Comparison of ENCODE assay signal across 12 cellular contexts in the genomic region with DNA sequence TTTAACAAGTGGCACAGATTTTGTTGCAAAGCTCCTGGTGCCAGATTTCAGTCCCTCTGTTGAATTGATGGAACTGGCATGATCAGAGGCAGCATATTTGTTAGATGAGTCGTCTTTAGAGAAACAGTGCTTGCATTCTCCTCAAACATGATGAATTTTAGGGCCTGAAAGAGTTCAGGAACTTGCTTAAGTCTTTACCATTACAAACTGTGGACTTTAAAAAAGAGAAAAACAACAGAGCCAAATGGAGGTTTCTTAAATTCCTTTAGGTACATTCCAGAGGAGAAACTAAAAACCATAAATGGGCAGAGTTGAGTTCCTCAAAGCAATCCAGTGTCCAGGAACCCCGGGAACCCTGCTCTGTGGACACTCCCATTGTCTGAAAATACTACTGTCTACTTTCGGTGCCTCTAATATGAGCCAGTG. TPM values are rescaled to one million over a fixed set of nuclear protein-coding genes. Genes with fewer than 3 reads are reported as not detected.
A peak's percentile ranks its signal among the peaks of the same experiment; 100 is the strongest.
DNase-seq lines count a peak whose midpoint lies in the region; ATAC-seq, FAIRE-seq and TF ChIP-seq lines count a peak whose summit lies in the region.
"Had no signal": no experiment of that assay in that cellular context is flagged by ENCODE, and none has a peak within 500 bp of the region (broad histone marks: within the 10 kb centered on the region; RNA-seq: fewer than 3 reads in every experiment).

No MANE protein-coding gene starts in this region.

- POLR2A ChIA-PET in naive thymus-derived CD8-positive, alpha-beta T cell (lab: Charles Lee) = no interaction called here
- POLR2A ChIA-PET in activated CD4-positive, alpha-beta memory T cell treated with anti-CD3 and anti-CD28 coated beads, Interleukin-2, amount 10 ng/mL, durations not matched to agents 7 days and 5 days (lab: Charles Lee) = no interaction called here

- H3K36me3 ChIP-seq in MG63 (peaks cover 9% of the 10 kb centered on the region), mesodermal cell (ENCODE audit: control insufficient read depth, insufficient read depth, low read length) (peaks cover 31% of the 10 kb centered on the region)

- H3K4me3 Mint-ChIP-seq in naive thymus-derived CD8-positive, alpha-beta T cell = peak overlapping the region in 1 of 10 donors; percentile 1
- no peak overlapping the region for H3K4me3 Mint-ChIP-seq in activated CD4-positive, alpha-beta memory T cell treated with anti-CD3 and anti-CD28 coated beads, Interleukin-2, amount 10 ng/mL, durations not matched to agents 7 days and 5 days
- H3K4me3 Mint-ChIP-seq: CD8-positive, alpha-beta memory T cell had no signal

- DNase-seq in AG08395 (ENCODE audit: low spot score) (peak; percentile 62), MG63 (peak; percentile 52), NCI-H1048 (lab: John Stamatoyannopoulos, UW) (no peak), GM12892 (ENCODE audit: insufficient read length) (no peak)
- DNase-seq in naive thymus-derived CD8-positive, alpha-beta T cell = no peak
- DNase-seq in activated CD4-positive, alpha-beta memory T cell treated with anti-CD3 and anti-CD28 coated beads, Interleukin-2, amount 10 ng/mL, durations not matched to agents 7 days and 5 days = no peak
- DNase-seq: activated naive CD4-positive, alpha-beta T cell treated with Interleukin-2 at 50 U/mL for 16 hours; CD8-positive, alpha-beta memory T cell; NCI-H2081 treated with DMSO at 0.1 percent for 48 hours; stimulated activated CD4-positive, alpha-beta T cell treated with anti-CD3 and anti-CD28 coated beads, Interleukin-4, amount 100 ng/mL, for 1 hour had no signal

- no peaks in the 10 kb centered on the region for H3K9me3 Mint-ChIP-seq in naive thymus-derived CD8-positive, alpha-beta T cell
- no peaks in the 10 kb centered on the region for H3K9me3 Mint-ChIP-seq in activated CD4-positive, alpha-beta memory T cell treated with anti-CD3 and anti-CD28 coated beads, Interleukin-2, amount 10 ng/mL, durations not matched to agents 7 days and 5 days
- H3K9me3 Mint-ChIP-seq: CD8-positive, alpha-beta memory T cell had no signal

- H3K4me1 ChIP-seq in mesodermal cell (ENCODE audit: control insufficient read depth, insufficient read depth, low read length, poor library complexity, severe bottlenecking) = peaks cover 21% of the 10 kb centered on the region

- ATAC-seq in naive thymus-derived CD8-positive, alpha-beta T cell = no peak

- CTCF ChIA-PET in activated CD4-positive, alpha-beta memory T cell treated with anti-CD3 and anti-CD28 coated beads, Interleukin-2, amount 10 ng/mL, durations not matched to agents 7 days and 5 days (lab: Charles Lee) = no interaction called here

- peak overlapping the region; percentile 6 for H3K27ac ChIP-seq in cingulate gyrus (ENCODE audit: low read depth, low read length)
- peak overlapping the region; percentile 97 for H3K27ac ChIP-seq in mesodermal cell (ENCODE audit: low read depth, low read length, severe bottlenecking)

- peaks cover 0 to 28% (median 12%) of the 10 kb centered on the region in 3 donors for H3K36me3 Mint-ChIP-seq in naive thymus-derived CD8-positive, alpha-beta T cell
- peaks cover 15% of the 10 kb centered on the region for H3K36me3 Mint-ChIP-seq in activated CD4-positive, alpha-beta memory T cell treated with anti-CD3 and anti-CD28 coated beads, Interleukin-2, amount 10 ng/mL, durations not matched to agents 7 days and 5 days (ENCODE audit: low read depth)

- 86 to 100% methylated on average over 1 to 2 of the region's 3 CpGs for WGBS in mesodermal cell (ENCODE audit: insufficient coverage in 2 of 2), 2 experiments

- H3K4me3 ChIP-seq in MG63 = no peak overlapping the region
- H3K4me3 ChIP-seq in mesodermal cell (ENCODE audit: extremely low read depth, insufficient read depth, low read length, poor library complexity, severe bottlenecking) = no peak overlapping the region

- H3K27me3 ChIP-seq in MG63 = no peaks in the 10 kb centered on the region

- no peak for FAIRE-seq in GM12892 (lab: Jason Lieb, UNC)

- H3K9me3 ChIP-seq in MG63 = no peaks in the 10 kb centered on the region
- no peaks in the 10 kb centered on the region for H3K9me3 ChIP-seq in mesodermal cell (ENCODE audit: control insufficient read depth, low read length)

- peaks cover 15 to 46% (median 32%) of the 10 kb centered on the region in 4 donors for H3K4me1 Mint-ChIP-seq in naive thymus-derived CD8-positive, alpha-beta T cell
- H3K4me1 Mint-ChIP-seq in activated CD4-positive, alpha-beta memory T cell treated with anti-CD3 and anti-CD28 coated beads, Interleukin-2, amount 10 ng/mL, durations not matched to agents 7 days and 5 days = peaks cover 24% of the 10 kb centered on the region

- no peak for TF ChIP-seq POLR2A in GM12892 (IDR thresholded peaks at IDR 0.05; ENCODE audit: low read depth, low read length)

- no peak overlapping the region for H3K27ac Mint-ChIP-seq in naive thymus-derived CD8-positive, alpha-beta T cell
- no peak overlapping the region for H3K27ac Mint-ChIP-seq in activated CD4-positive, alpha-beta memory T cell treated with anti-CD3 and anti-CD28 coated beads, Interleukin-2, amount 10 ng/mL, durations not matched to agents 7 days and 5 days

- no peaks in the 10 kb centered on the region for H3K27me3 Mint-ChIP-seq in naive thymus-derived CD8-positive, alpha-beta T cell
- no peaks in the 10 kb centered on the region for H3K27me3 Mint-ChIP-seq in activated CD4-positive, alpha-beta memory T cell treated with anti-CD3 and anti-CD28 coated beads, Interleukin-2, amount 10 ng/mL, durations not matched to agents 7 days and 5 days
- H3K27me3 Mint-ChIP-seq: CD8-positive, alpha-beta memory T cell had no signal

RNA-seq across cellular contexts. Expression of a gene that starts 2.5 kb away (rescaled TPM):
- total RNA-seq in MG63 (2014; rRNA removed; shearing (Covaris generic); ENCODE audit: low replicate concordance) = 13.8 and 21.6 TPM in 2 replicates
- 19.0 TPM for polyA plus RNA-seq in mesodermal cell (2013, experiment 1 of 2)
- 29.9 TPM for polyA plus RNA-seq in mesodermal cell (2013, experiment 2 of 2)
- total RNA-seq in naive thymus-derived CD8-positive, alpha-beta T cell = 10 to 100 TPM; 12.5 to 13.7 TPM
- polyA plus RNA-seq in naive thymus-derived CD8-positive, alpha-beta T cell = 10 to 100 TPM; 21.8 to 25.9 (median 22.5) TPM
- total RNA-seq in activated CD4-positive, alpha-beta memory T cell treated with anti-CD3 and anti-CD28 coated beads, Interleukin-2, amount 10 ng/mL, durations not matched to agents 7 days and 5 days = 10 to 100 TPM; 18.7 to 20.3 TPM
- 27.3 TPM for polyA plus RNA-seq in GM12892 (2012; ENCODE audit: missing spikeins)

RNA-seq across cellular contexts. Expression of a gene that starts 2.6 kb away (rescaled TPM):
- 5.7 and 10.4 TPM in 2 replicates for total RNA-seq in MG63 (2014; rRNA removed; shearing (Covaris generic); ENCODE audit: low replicate concordance)
- 12.1 TPM for polyA plus RNA-seq in mesodermal cell (2013, experiment 1 of 2)
- 12.0 TPM for polyA plus RNA-seq in mesodermal cell (2013, experiment 2 of 2)
- 1 to 10 TPM; 3.2 to 3.8 TPM for total RNA-seq in naive thymus-derived CD8-positive, alpha-beta T cell
- polyA plus RNA-seq in naive thymus-derived CD8-positive, alpha-beta T cell = 1 to 10 TPM; 2.1 to 3.7 (median 2.2) TPM
- total RNA-seq in activated CD4-positive, alpha-beta memory T cell treated with anti-CD3 and anti-CD28 coated beads, Interleukin-2, amount 10 ng/mL, durations not matched to agents 7 days and 5 days = 1 to 10 TPM; 6.1 to 7.0 TPM
- 2.1 TPM for polyA plus RNA-seq in GM12892 (2012; ENCODE audit: missing spikeins)

Comparison
In these comparisons a context has a peak if more than half of its experiments do, and no peak if none do; other contexts are left out.
1. DNase-seq: peak in AG08395 (single experiment) and MG63 (single experiment); none in naive thymus-derived CD8-positive, alpha-beta T cell (0 of 10), NCI-H1048 (single experiment), activated CD4-positive, alpha-beta memory T cell treated with anti-CD3 and anti-CD28 coated beads, Interleukin-2, amount 10 ng/mL, durations not matched to agents 7 days and 5 days (single experiment) and GM12892 (single experiment).